In the genomic region with DNA sequence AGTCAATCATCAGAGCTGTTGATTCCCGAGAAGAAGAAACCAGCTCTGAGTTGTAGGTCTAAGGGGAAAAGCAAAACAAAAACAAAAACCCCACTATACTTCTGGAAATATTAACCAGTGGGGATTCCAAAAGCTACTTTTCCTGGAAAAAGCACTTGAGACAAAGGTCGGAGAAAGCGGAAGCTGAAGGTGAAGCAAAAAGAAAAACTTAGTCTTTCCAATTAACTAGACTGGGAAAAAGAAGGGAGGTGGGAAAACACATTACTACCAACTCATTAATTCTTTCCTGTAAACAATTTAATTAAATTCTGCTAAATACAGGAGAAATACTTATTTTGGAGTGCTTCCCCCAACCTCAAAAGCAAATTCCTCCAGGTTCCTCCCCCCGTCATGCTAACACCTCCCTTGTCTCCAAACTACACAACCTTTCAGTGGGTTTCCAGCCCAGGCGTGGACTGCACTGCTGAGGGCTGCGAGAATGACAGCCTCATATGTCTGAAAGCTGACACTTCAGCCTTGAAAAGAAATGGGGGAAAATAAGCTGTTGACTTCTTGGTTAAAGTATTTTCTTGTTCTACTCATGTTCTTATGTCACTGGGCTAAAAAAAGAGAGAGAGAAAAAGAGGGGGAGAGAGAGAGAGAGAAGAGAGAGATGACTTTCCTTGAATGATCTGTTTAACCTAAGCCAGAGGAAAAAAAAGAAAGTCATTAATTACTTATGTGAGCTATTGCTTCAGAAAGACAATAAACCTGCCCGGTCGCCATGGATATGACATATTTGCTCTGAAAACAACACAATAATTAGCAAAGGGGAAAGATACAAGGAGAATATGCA, we compare ENCODE assay signal across 14 cellular contexts. TPM values are rescaled to one million over a fixed set of nuclear protein-coding genes. Genes with fewer than 3 reads are reported as not detected.
DNase-seq lines count a peak whose midpoint lies in the region; ATAC-seq and TF ChIP-seq lines count a peak whose summit lies in the region.
"Had no signal": no experiment of that assay in that cellular context is flagged by ENCODE, and none has a peak within 500 bp of the region (broad histone marks: within the 10 kb centered on the region; RNA-seq: fewer than 3 reads in every experiment).

No MANE protein-coding gene starts in this region.

- no peak overlapping the region for H3K4me3 Mint-ChIP-seq in activated T-helper 17 cell treated with anti-CD3 and anti-CD28 coated beads, Interleukin-2, amount 50 U/mL, for 72 hours
- H3K4me3 Mint-ChIP-seq: naive thymus-derived CD8-positive, alpha-beta T cell had no signal

- peaks cover 46% of the 10 kb centered on the region for H3K4me1 ChIP-seq in Panc1 (ENCODE audit: control insufficient read depth, insufficient read depth, low read length)
- H3K4me1 ChIP-seq in muscle layer of duodenum (ENCODE audit: control insufficient read depth in 1 of 2, insufficient read depth in 2 of 2, low read length in 2 of 2) = peaks cover 3 to 57% of the 10 kb centered on the region in 2 donors

- H3K4me3 ChIP-seq in Panc1 (ENCODE audit: low read depth in 2 of 2, low read length in 2 of 2) (peak overlapping the region; percentile 9 to 45), muscle layer of duodenum (ENCODE audit: low read depth in 1 of 2, low read length in 2 of 2) (peak overlapping the region in 1 of 2 donors; percentile 17)
- H3K4me3 ChIP-seq: BLaER1 treated with 17β-estradiol and CSF1 and Interleukin-3, amounts not matched to agents 10 nM and 100 nM had no signal

- H3K9me3 Mint-ChIP-seq in activated T-helper 17 cell treated with anti-CD3 and anti-CD28 coated beads, Interleukin-2, amount 50 U/mL, for 72 hours = no peaks in the 10 kb centered on the region
- H3K9me3 Mint-ChIP-seq: naive thymus-derived CD8-positive, alpha-beta T cell had no signal

- H3K9me3 ChIP-seq in Panc1 (ENCODE audit: control insufficient read depth, insufficient read depth, low read depth, low read length) (no peaks in the 10 kb centered on the region), muscle layer of duodenum (ENCODE audit: control insufficient read depth in 1 of 2, low read length in 2 of 2) (no peaks in the 10 kb centered on the region)
- H3K9me3 ChIP-seq: BLaER1 treated with 17β-estradiol and CSF1 and Interleukin-3, amounts not matched to agents 10 nM and 100 nM had no signal

- intact Hi-C loops in Panc1 (cut with micrococcal nuclease; ENCODE audit: unreplicated experiment) = loop anchor here (5.0 kb wide), 1 partner anchor 99 kb away; no protein-coding TSS in a partner anchor

- H3K27ac Mint-ChIP-seq in activated T-helper 17 cell treated with anti-CD3 and anti-CD28 coated beads, Interleukin-2, amount 50 U/mL, for 72 hours = no peak overlapping the region
- H3K27ac Mint-ChIP-seq: brain; naive thymus-derived CD8-positive, alpha-beta T cell had no signal

- peaks cover 35% of the 10 kb centered on the region for H3K27me3 Mint-ChIP-seq in activated T-helper 17 cell treated with anti-CD3 and anti-CD28 coated beads, Interleukin-2, amount 50 U/mL, for 72 hours

- no peak for ATAC-seq in Panc1
- ATAC-seq in activated T-helper 17 cell treated with anti-CD3 and anti-CD28 coated beads, Interleukin-2, amount 50 U/mL, for 72 hours (replicated peaks) = no peak
- ATAC-seq: naive thymus-derived CD8-positive, alpha-beta T cell had no signal

- no peaks in the 10 kb centered on the region for H3K36me3 Mint-ChIP-seq in activated T-helper 17 cell treated with anti-CD3 and anti-CD28 coated beads, Interleukin-2, amount 50 U/mL, for 72 hours (ENCODE audit: low read depth)
- H3K36me3 Mint-ChIP-seq: brain had no signal

- TSS peak; percentile 66 for BruUV-seq in Panc1 (replicated peaks; lab: Mats Ljungman, UMichigan)

- H3K27ac ChIP-seq in Panc1 (ENCODE audit: low read length) (peak overlapping the region; percentile 76), muscle layer of duodenum (ENCODE audit: low read length) (peak overlapping the region; percentile 86)
- H3K27ac ChIP-seq: BLaER1 treated with 17β-estradiol and CSF1 and Interleukin-3, amounts not matched to agents 10 nM and 100 nM; epithelial cell of prostate had no signal

- peak; percentile 44 for DNase-seq in DMS153 (lab: John Stamatoyannopoulos, UW)
- DNase-seq in NCI-H1092 (lab: John Stamatoyannopoulos, UW) = peak; percentile 17
- DNase-seq in Panc1 (ENCODE audit: low read depth, low spot score) = no peak
- DNase-seq in NCI-H446 (lab: John Stamatoyannopoulos, UW) = no peak
- DNase-seq in HCEC 1CT = no peak
- DNase-seq in HPDE6-E6E7 (ENCODE audit: extremely low spot score) = no peak
- DNase-seq: activated CD4-positive, alpha-beta T cell treated with anti-CD3 and anti-CD28 coated beads for 4 hours; naive thymus-derived CD8-positive, alpha-beta T cell; NCI-H226 had no signal

- H3K36me3 ChIP-seq in Panc1 (ENCODE audit: control insufficient read depth, insufficient read depth, low read length) (no peaks in the 10 kb centered on the region), muscle layer of duodenum (ENCODE audit: control insufficient read depth in 1 of 2, insufficient read depth in 2 of 2, low read length in 2 of 2) (no peaks in the 10 kb centered on the region)
- H3K36me3 ChIP-seq: BLaER1 treated with 17β-estradiol and CSF1 and Interleukin-3, amounts not matched to agents 10 nM and 100 nM had no signal

- no peaks in the 10 kb centered on the region for H3K4me1 Mint-ChIP-seq in activated T-helper 17 cell treated with anti-CD3 and anti-CD28 coated beads, Interleukin-2, amount 50 U/mL, for 72 hours

- no peaks in the 10 kb centered on the region for H3K27me3 ChIP-seq in Panc1 (ENCODE audit: control insufficient read depth, insufficient read depth, low read length)
- no peaks in the 10 kb centered on the region for H3K27me3 ChIP-seq in muscle layer of duodenum (ENCODE audit: low read depth, low read length)

- in situ Hi-C loops in Panc1 (cut with HindIII; ENCODE audit: low pct_unique_long_range_greater_than_20kb, low sequenced_read_pairs) = no loop called here

- POLR2A ChIA-PET in Panc1 (lab: Charles Lee) = no interaction called here

- CTCF ChIA-PET in Panc1 (lab: Charles Lee) = interaction anchor here (0.6 to 0.9 kb wide), 2 partner anchors 58 to 109 kb away, joined by 3 to 5 read pairs; no protein-coding TSS in a partner anchor

- no peak for TF ChIP-seq CTCF in Panc1 (IDR thresholded peaks at IDR 0.05)

RNA-seq across cellular contexts. Expression of a gene that starts 5.1 kb away (rescaled TPM):
- total RNA-seq in Panc1 (2021; ENCODE audit: unreplicated experiment) = 27.8 TPM
- polyA plus RNA-seq in Panc1 (2012; ENCODE audit: insufficient read length) = 15.3 TPM
- total RNA-seq in activated T-helper 17 cell treated with anti-CD3 and anti-CD28 coated beads, Interleukin-2, amount 50 U/mL, for 72 hours = 1 to 10 TPM; 2.6 to 4.3 TPM

Comparison
In these comparisons a context has a peak if more than half of its experiments do, and no peak if none do; other contexts are left out.
1. DNase-seq: peak in DMS153 (single experiment) and NCI-H1092 (single experiment); none in Panc1 (single experiment), NCI-H446 (0 of 2), HCEC 1CT (single experiment) and HPDE6-E6E7 (single experiment).